ENCODE assay signal across 25 cellular contexts in the genomic region with DNA sequence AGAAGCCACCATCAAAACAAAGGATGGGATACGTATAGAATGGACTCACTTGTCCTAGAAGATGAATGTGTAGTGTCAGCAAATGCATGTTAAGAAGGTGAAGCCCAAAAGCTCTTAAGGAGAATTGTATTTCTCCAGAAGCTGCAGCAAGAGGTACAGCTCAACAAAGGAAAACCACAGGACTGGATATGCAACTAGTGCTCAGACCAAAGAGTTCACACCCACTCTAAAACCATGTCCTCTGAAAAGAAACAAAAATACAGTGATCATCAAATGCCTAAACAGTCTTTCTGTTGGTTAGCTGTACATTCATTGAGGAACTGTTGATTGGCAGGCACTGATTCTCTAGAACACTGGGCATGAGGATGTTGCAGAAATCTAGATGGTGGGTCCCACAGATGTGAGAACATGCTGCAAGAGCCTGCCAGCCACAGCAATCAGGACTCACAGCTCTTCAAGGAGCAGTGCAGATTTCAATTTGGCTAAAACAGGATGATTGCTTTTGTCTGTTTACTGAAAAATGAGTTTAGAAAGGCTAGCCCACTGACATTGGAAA.
DNase-seq lines count a peak whose midpoint lies in the region; ATAC-seq, FAIRE-seq and TF ChIP-seq lines count a peak whose summit lies in the region.
"Had no signal": no experiment of that assay in that cellular context is flagged by ENCODE, and none has a peak within 500 bp of the region (broad histone marks: within the 10 kb centered on the region; RNA-seq: fewer than 3 reads in every experiment).

No MANE protein-coding gene starts in this region.

- no peaks in the 10 kb centered on the region for H3K4me1 Mint-ChIP-seq in natural killer cell
- H3K4me1 Mint-ChIP-seq: CD14-positive monocyte; CD8-positive, alpha-beta memory T cell had no signal

- no peak; the same call in 2 of the 3 replicates for ATAC-seq in GM12878
- no peak for ATAC-seq in natural killer cell
- ATAC-seq: A549 had no signal

- H3K4me3 ChIP-seq in HEK293 (ENCODE audit: low read depth, low read length) (no peak overlapping the region), GM12878 (no peak overlapping the region), neuron (ENCODE audit: low read length) (no peak overlapping the region)
- H3K4me3 ChIP-seq: A549; BLaER1 treated with 17β-estradiol and CSF1 and Interleukin-3, amounts not matched to agents 10 nM and 100 nM; HAP-1 had no signal

- H3K27ac Mint-ChIP-seq in natural killer cell = no peak overlapping the region
- H3K27ac Mint-ChIP-seq: CD14-positive monocyte; CD4-positive, alpha-beta T cell; CD8-positive, alpha-beta memory T cell had no signal

- no peak for TF ChIP-seq POLR2A in GM12878 (IDR thresholded peaks at IDR 0.05; ENCODE audit: low read depth, low read length)

- no peaks in the 10 kb centered on the region for H3K79me2 ChIP-seq in GM12878 (ENCODE audit: control insufficient read depth, insufficient read depth, low read length)

- no peak for TF ChIP-seq CTCF in HEK293 (tag by site-specific recombination; IDR thresholded peaks at IDR 0.05)
- TF ChIP-seq CTCF in GM12878 (IDR thresholded peaks at IDR 0.05 in 2 of 3, conservative IDR thresholded peaks at IDR 0.05 in 1 of 3; ENCODE audit: control insufficient read depth in 2 of 3, extremely low read depth in 1 of 3, insufficient read depth in 1 of 3, low read depth in 3 of 3, low read length in 3 of 3) = no peak
- no peak for TF ChIP-seq CTCF in natural killer cell (IDR thresholded peaks at IDR 0.05)

- intact Hi-C loops in GM12878 (cut with micrococcal nuclease; ENCODE audit: unreplicated experiment) = no loop called here
- intact Hi-C loops in natural killer cell (cut with micrococcal nuclease) = no loop called here

- H4K20me1 ChIP-seq in GM12878 (ENCODE audit: control insufficient read depth, insufficient read depth) = no peaks in the 10 kb centered on the region
- H4K20me1 ChIP-seq: BLaER1 treated with 17β-estradiol and CSF1 and Interleukin-3, amounts not matched to agents 10 nM and 100 nM had no signal

- H3K27ac ChIP-seq in HEK293 (ENCODE audit: extremely low read depth, low read depth, low read length) (no peak overlapping the region), GM12878 (ENCODE audit: control insufficient read depth, insufficient read depth) (no peak overlapping the region)
- H3K27ac ChIP-seq: A549; BLaER1 treated with 17β-estradiol and CSF1 and Interleukin-3, amounts not matched to agents 10 nM and 100 nM had no signal

- H3K9me3 ChIP-seq in HEK293 (ENCODE audit: control insufficient read depth, insufficient read depth, low read depth, low read length) (no peaks in the 10 kb centered on the region), GM12878 (replicated peaks; ENCODE audit: control insufficient read depth, insufficient read depth, low read length) (no peaks in the 10 kb centered on the region), neuron (ENCODE audit: low read length) (no peaks in the 10 kb centered on the region)
- H3K9me3 ChIP-seq: A549; BE2C; BLaER1 treated with 17β-estradiol and CSF1 and Interleukin-3, amounts not matched to agents 10 nM and 100 nM; HAP-1 had no signal

- no peak for DNase-seq in GM18507 (ENCODE audit: extremely low spot score, insufficient read length, low read depth)
- DNase-seq in GM12878 (ENCODE audit: low read depth, low spot score) = no peak
- no peak for DNase-seq in stimulated activated CD4-positive, alpha-beta T cell treated with anti-CD3 and anti-CD28 coated beads, Interleukin-2, amount 100 ng/mL, for 48 hours
- DNase-seq in natural killer cell = no peak
- DNase-seq in NCI-H446 treated with DMSO at 0.1 percent for 48 hours (lab: John Stamatoyannopoulos, UW) = no peak
- DNase-seq: 8988T; ACHN; AML-193; BE2C; Calu3; CD4-positive, alpha-beta T cell; CD8-positive, alpha-beta memory T cell; COR-L47; DMS53; DMS79 treated with DMSO at 0.1 percent for 48 hours; GF-D8; GOT3 had no signal

- SMC1A ChIA-PET in GM12878 (lab: Charles Lee; ENCODE audit: uncharacterized antibody, unreplicated experiment) = interaction anchor here (1.1 to 1.6 kb wide), 2 partner anchors 11 to 13 kb away, joined by 4 to 5 read pairs; no protein-coding TSS in a partner anchor

- no peaks in the 10 kb centered on the region for H3K36me3 ChIP-seq in HEK293 (ENCODE audit: control insufficient read depth in 2 of 2, insufficient read depth in 1 of 2, low read length in 2 of 2)
- peaks cover 0 to 2% of the 10 kb centered on the region in 2 experiments; a peak in 3 of 4 replicates for H3K36me3 ChIP-seq in GM12878 (ENCODE audit: control insufficient read depth in 2 of 2, insufficient read depth in 2 of 2, low read length in 1 of 2)
- no peaks in the 10 kb centered on the region for H3K36me3 ChIP-seq in neuron (ENCODE audit: insufficient read depth, low read length)
- H3K36me3 ChIP-seq: BE2C; BLaER1 treated with 17β-estradiol and CSF1 and Interleukin-3, amounts not matched to agents 10 nM and 100 nM; HAP-1 had no signal

- no peaks in the 10 kb centered on the region for H3K27me3 Mint-ChIP-seq in natural killer cell (ENCODE audit: low read depth in 2 of 2)

- no peaks in the 10 kb centered on the region for H3K9me3 Mint-ChIP-seq in natural killer cell
- H3K9me3 Mint-ChIP-seq: CD14-positive monocyte; CD4-positive, alpha-beta T cell; CD8-positive, alpha-beta memory T cell had no signal

- no peaks in the 10 kb centered on the region for H3K4me1 ChIP-seq in HEK293 (ENCODE audit: control insufficient read depth, insufficient read depth, low read length)
- H3K4me1 ChIP-seq in GM12878 (ENCODE audit: control insufficient read depth, insufficient read depth, low read length) = no peaks in the 10 kb centered on the region
- H3K4me1 ChIP-seq in neuron (ENCODE audit: insufficient read depth, low read length) = peaks cover 6% of the 10 kb centered on the region
- H3K4me1 ChIP-seq: A549; BE2C; BLaER1 treated with 17β-estradiol and CSF1 and Interleukin-3, amounts not matched to agents 10 nM and 100 nM; HAP-1 had no signal

- no peak for TF ChIP-seq EP300 in GM12878 (IDR thresholded peaks at IDR 0.05; ENCODE audit: borderline replicate concordance in 1 of 2, control insufficient read depth in 1 of 2, low read depth in 2 of 2, low read length in 2 of 2)

- no TSS peak for BruUV-seq in GM12878 (replicated peaks; lab: Mats Ljungman, UMichigan)

- CTCF ChIA-PET in HEK293 (lab: Yijun Ruan, JAX) = interaction anchor here (0.7 to 2.6 kb wide), 7 partner anchors 11 to 806 kb away, joined by 3 to 18 read pairs (median 4); no protein-coding TSS in a partner anchor
- CTCF ChIA-PET in GM12878 (lab: Yijun Ruan, JAX) = interaction anchor here (0.5 to 3.5 kb wide), 3 partner anchors 8 to 823 kb away, joined by 3 to 21 read pairs (median 5); no protein-coding TSS in a partner anchor

- no peak overlapping the region for H3K4me2 ChIP-seq in GM12878 (ENCODE audit: control insufficient read depth, insufficient read depth)
- H3K4me2 ChIP-seq: A549; BLaER1 treated with 17β-estradiol and CSF1 and Interleukin-3, amounts not matched to agents 10 nM and 100 nM had no signal

- WGBS in GM12878 (ENCODE audit: insufficient coverage, insufficient replicate concordance, low lambda C conversion rate, missing lambda C conversion rate) = 95% methylated on average over 1 of the region's 1 CpG

- H2AFZ ChIP-seq in GM12878 (ENCODE audit: control insufficient read depth, low read depth, low read length) (no peak overlapping the region), neuron (ENCODE audit: low read depth, low read length) (peak overlapping the region; percentile 0)

- FAIRE-seq in GM18507 (lab: Jason Lieb, UNC) (peak; percentile 35), GM12878 (lab: Jason Lieb, UNC) (no peak)
- FAIRE-seq: A549, GM12892, H54 had no signal

- H3K27me3 ChIP-seq in GM12878 (replicated peaks in 1 of 2; ENCODE audit: control insufficient read depth in 2 of 2, insufficient read depth in 2 of 2, low read length in 1 of 2) (no peaks in the 10 kb centered on the region), neuron (ENCODE audit: insufficient read depth, low read length) (no peaks in the 10 kb centered on the region)
- H3K27me3 ChIP-seq: BLaER1 treated with 17β-estradiol and CSF1 and Interleukin-3, amounts not matched to agents 10 nM and 100 nM had no signal

- POLR2A ChIA-PET in HEK293 (lab: Yijun Ruan, JAX) (no interaction called here), GM12878 (lab: Charles Lee) (no interaction called here)

- H3K36me3 Mint-ChIP-seq in natural killer cell = no peaks in the 10 kb centered on the region
- H3K36me3 Mint-ChIP-seq: CD14-positive monocyte; CD8-positive, alpha-beta memory T cell had no signal

- no peak for TF ChIP-seq RAD21 in GM12878 (IDR thresholded peaks at IDR 0.05; ENCODE audit: insufficient read depth, low read depth, low read length)

- RAD21 ChIA-PET in GM12878 (lab: Charles Lee; ENCODE audit: unreplicated experiment) = interaction anchor here (1.9 kb wide), 1 partner anchor 13 kb away, joined by 6 read pairs; no protein-coding TSS in a partner anchor

- in situ Hi-C loops in GM12878 (cut with MboI) = no loop called here

- H3K9ac ChIP-seq in GM12878 (ENCODE audit: control insufficient read depth, insufficient read depth, low read length) = no peak overlapping the region
- H3K9ac ChIP-seq: BLaER1 treated with 17β-estradiol and CSF1 and Interleukin-3, amounts not matched to agents 10 nM and 100 nM had no signal

- H3K4me3 Mint-ChIP-seq in natural killer cell = no peak overlapping the region
- H3K4me3 Mint-ChIP-seq: CD14-positive monocyte; CD4-positive, alpha-beta T cell; CD8-positive, alpha-beta memory T cell had no signal

TF ChIP-seq in HEK293, 187 proteins besides CTCF, POLR2A, EP300 and RAD21 (continues in another document):
- TF ChIP-seq SCRT2 (tag by site-specific recombination; IDR thresholded peaks at IDR 0.05) = peak; percentile 57; the same call in 1 of the 2 replicates
- peak; percentile 58; the same call in 1 of the 2 replicates for TF ChIP-seq ZBTB17 (tag by site-specific recombination; IDR thresholded peaks at IDR 0.05)
- no peak for TF ChIP-seq TRIM28 (IDR thresholded peaks at IDR 0.05; ENCODE audit: borderline replicate concordance, low read length)
- peak; percentile 66; the same call in 1 of the 2 replicates for TF ChIP-seq ZFP69B (tag by site-specific recombination; IDR thresholded peaks at IDR 0.05)
- no peak for TF ChIP-seq ZNF324 (tag by site-specific recombination; IDR thresholded peaks at IDR 0.05)
- TF ChIP-seq ZNF366 (tag by site-specific recombination; conservative IDR thresholded peaks at IDR 0.05) = no peak
- TF ChIP-seq ZNF654 (tag by site-specific recombination; IDR thresholded peaks at IDR 0.05; ENCODE audit: low read depth) = no peak

TF ChIP-seq in GM12878, 131 proteins besides CTCF, POLR2A, EP300 and RAD21 (continues in another document):
- TF ChIP-seq, protein P1, sequence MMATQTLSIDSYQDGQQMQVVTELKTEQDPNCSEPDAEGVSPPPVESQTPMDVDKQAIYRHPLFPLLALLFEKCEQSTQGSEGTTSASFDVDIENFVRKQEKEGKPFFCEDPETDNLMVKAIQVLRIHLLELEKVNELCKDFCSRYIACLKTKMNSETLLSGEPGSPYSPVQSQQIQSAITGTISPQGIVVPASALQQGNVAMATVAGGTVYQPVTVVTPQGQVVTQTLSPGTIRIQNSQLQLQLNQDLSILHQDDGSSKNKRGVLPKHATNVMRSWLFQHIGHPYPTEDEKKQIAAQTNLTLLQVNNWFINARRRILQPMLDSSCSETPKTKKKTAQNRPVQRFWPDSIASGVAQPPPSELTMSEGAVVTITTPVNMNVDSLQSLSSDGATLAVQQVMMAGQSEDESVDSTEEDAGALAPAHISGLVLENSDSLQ (IDR thresholded peaks at IDR 0.05) = peak; percentile 44; the same call in 1 of the 2 replicates
- TF ChIP-seq MTA2 (IDR thresholded peaks at IDR 0.05; ENCODE audit: low read depth) = no peak
